33 cellular contexts compared by ENCODE assay signal in genomic region chr3:46702246-46703012, GRCh38. TPM values are rescaled to one million over a fixed set of nuclear protein-coding genes. Genes with fewer than 3 reads are reported as not detected.
DNase-seq lines count a peak whose midpoint lies in the region; ATAC-seq, FAIRE-seq and TF ChIP-seq lines count a peak whose summit lies in the region.
"Had no signal": no experiment of that assay in that cellular context is flagged by ENCODE, and none has a peak within 500 bp of the region (broad histone marks: within the 10 kb centered on the region; RNA-seq: fewer than 3 reads in every experiment).

No MANE protein-coding gene starts in this region.

- peaks cover 4% of the 10 kb centered on the region for H3K27me3 Mint-ChIP-seq in activated T-helper 17 cell treated with anti-CD3 and anti-CD28 coated beads, Interleukin-2, amount 50 U/mL, for 72 hours
- H3K27me3 Mint-ChIP-seq in activated CD8-positive, alpha-beta memory T cell treated with anti-CD3 and anti-CD28 coated beads, Interleukin-2, amount 10 ng/mL, durations not matched to agents 7 days and 5 days, result peaks cover 29% of the 10 kb centered on the region

- peaks cover 18% of the 10 kb centered on the region for H3K27me3 ChIP-seq in colonic mucosa

- H3K9ac ChIP-seq in kidney (ENCODE audit: low read length in 2 of 2) (no peak overlapping the region), colonic mucosa (ENCODE audit: low read depth in 2 of 2, low read length in 2 of 2) (no peak overlapping the region)
- H3K9ac ChIP-seq: BLaER1 had no signal

- H3K36me3 ChIP-seq in kidney (ENCODE audit: control insufficient read depth in 1 of 2, insufficient read depth in 2 of 2, low read length in 2 of 2) (no peaks in the 10 kb centered on the region), colonic mucosa (no peaks in the 10 kb centered on the region)
- H3K36me3 ChIP-seq: BLaER1, neutrophil, tibial nerve had no signal

- H3K36me3 Mint-ChIP-seq in activated T-helper 17 cell treated with anti-CD3 and anti-CD28 coated beads, Interleukin-2, amount 50 U/mL, for 72 hours (ENCODE audit: low read depth), result no peaks in the 10 kb centered on the region
- H3K36me3 Mint-ChIP-seq in activated CD8-positive, alpha-beta memory T cell treated with anti-CD3 and anti-CD28 coated beads, Interleukin-2, amount 10 ng/mL, durations not matched to agents 7 days and 5 days, result no peaks in the 10 kb centered on the region
- H3K36me3 Mint-ChIP-seq: activated naive CD8-positive, alpha-beta T cell treated with anti-CD3 and anti-CD28 coated beads for 36 hours had no signal

- intact Hi-C loops in kidney (cut with DNase I) (no loop called here), colonic mucosa (cut with DNase I) (loop anchor here (10.0 kb wide), 1 partner anchor 622 kb away; no protein-coding TSS in a partner anchor)

- peaks cover 5% of the 10 kb centered on the region for H3K4me1 Mint-ChIP-seq in activated T-helper 17 cell treated with anti-CD3 and anti-CD28 coated beads, Interleukin-2, amount 50 U/mL, for 72 hours
- H3K4me1 Mint-ChIP-seq in activated CD8-positive, alpha-beta memory T cell treated with anti-CD3 and anti-CD28 coated beads, Interleukin-2, amount 10 ng/mL, durations not matched to agents 7 days and 5 days, result no peaks in the 10 kb centered on the region

- CTCF ChIA-PET in activated CD8-positive, alpha-beta memory T cell treated with anti-CD3 and anti-CD28 coated beads, Interleukin-2, amount 10 ng/mL, durations not matched to agents 7 days and 5 days (lab: Charles Lee), result interaction anchor here (1.6 to 2.5 kb wide), 3 partner anchors 193 to 210 kb away, joined by 5 to 11 read pairs (median 7); no protein-coding TSS in a partner anchor

- DNase-seq in ELF-1 (ENCODE audit: low read depth, low spot score), result peak; percentile 26
- DNase-seq in kidney, result peak; percentile 39
- DNase-seq in occipital lobe (lab: John Stamatoyannopoulos, UW), result peak; percentile 20
- no peak for DNase-seq in colonic mucosa
- no peak for DNase-seq in activated CD8-positive, alpha-beta memory T cell treated with anti-CD3 and anti-CD28 coated beads, Interleukin-2, amount 10 ng/mL, durations not matched to agents 7 days and 5 days
- no peak for DNase-seq in NCI-H345 (lab: John Stamatoyannopoulos, UW)
- DNase-seq: activated CD4-positive, alpha-beta T cell treated with anti-CD3 and anti-CD28 coated beads, Interleukin-2, amount 10 ng/mL, durations not matched to agents 24 days and 14 days; activated effector memory CD4-positive, alpha-beta T cell treated with anti-CD3 and anti-CD28 coated beads, Interleukin-2, amount 50 U/mL, for 16 hours; activated naive CD8-positive, alpha-beta T cell treated with anti-CD3 and anti-CD28 coated beads for 36 hours; activated T-cell treated with anti-CD3 and anti-CD28 coated beads, Interleukin-2, amount 50 U/mL, for 1 hour; Caco-2; DMS53; foreskin keratinocyte; HCEC 1CT; Kasumi-1; kidney glomerular epithelial cell; mammary epithelial cell; NCI-H2107; PC-9; SHP77 treated with DMSO at 0.1 percent for 48 hours; stimulated activated CD4-positive, alpha-beta T cell treated with anti-CD3 and anti-CD28 coated beads, Interleukin-4, amount 100 ng/mL, for 24 hours; T1000 had no signal

- H3K4me3 ChIP-seq in kidney (ENCODE audit: low read length in 2 of 2), result no peak overlapping the region
- H3K4me3 ChIP-seq in colonic mucosa, result no peak overlapping the region
- H3K4me3 ChIP-seq: BLaER1, PC-9, tibial nerve had no signal

- H3K4me1 ChIP-seq in kidney (ENCODE audit: control insufficient read depth in 1 of 2, insufficient read depth in 1 of 2, low read depth in 1 of 2, low read length in 2 of 2), result peaks cover 13 to 15% of the 10 kb centered on the region in 2 donors
- H3K4me1 ChIP-seq in colonic mucosa, result no peaks in the 10 kb centered on the region
- H3K4me1 ChIP-seq: Caco-2 had no signal

- H3K27ac Mint-ChIP-seq in activated T-helper 17 cell treated with anti-CD3 and anti-CD28 coated beads, Interleukin-2, amount 50 U/mL, for 72 hours, result peak overlapping the region; percentile 67
- H3K27ac Mint-ChIP-seq in activated CD8-positive, alpha-beta memory T cell treated with anti-CD3 and anti-CD28 coated beads, Interleukin-2, amount 10 ng/mL, durations not matched to agents 7 days and 5 days, result no peak overlapping the region
- H3K27ac Mint-ChIP-seq: activated CD4-positive, alpha-beta T cell treated with anti-CD3 and anti-CD28 coated beads, Interleukin-2, amount 10 ng/mL, durations not matched to agents 24 days and 14 days; activated naive CD8-positive, alpha-beta T cell treated with anti-CD3 and anti-CD28 coated beads for 36 hours; progenitor cell of endocrine pancreas had no signal

- H3K4me3 Mint-ChIP-seq in activated T-helper 17 cell treated with anti-CD3 and anti-CD28 coated beads, Interleukin-2, amount 50 U/mL, for 72 hours, result no peak overlapping the region
- H3K4me3 Mint-ChIP-seq in activated CD8-positive, alpha-beta memory T cell treated with anti-CD3 and anti-CD28 coated beads, Interleukin-2, amount 10 ng/mL, durations not matched to agents 7 days and 5 days, result no peak overlapping the region
- H3K4me3 Mint-ChIP-seq: activated CD4-positive, alpha-beta T cell treated with anti-CD3 and anti-CD28 coated beads, Interleukin-2, amount 10 ng/mL, durations not matched to agents 24 days and 14 days; activated naive CD8-positive, alpha-beta T cell treated with anti-CD3 and anti-CD28 coated beads for 36 hours had no signal

- FAIRE-seq in kidney (lab: Jason Lieb, UNC), result no peak
- FAIRE-seq: G401.6 had no signal

- H3K9me3 ChIP-seq in kidney (ENCODE audit: control insufficient read depth in 1 of 2, low read length in 2 of 2) (no peaks in the 10 kb centered on the region), colonic mucosa (no peaks in the 10 kb centered on the region)
- H3K9me3 ChIP-seq: BLaER1, Caco-2, neutrophil, tibial nerve had no signal

- no peak overlapping the region for H3K27ac ChIP-seq in kidney (ENCODE audit: low read depth in 2 of 2, low read length in 2 of 2)
- H3K27ac ChIP-seq in colonic mucosa, result no peak overlapping the region
- H3K27ac ChIP-seq: BLaER1, foreskin keratinocyte, neutrophil, PC-9, tibial nerve, VCaP had no signal

- no peak for TF ChIP-seq CTCF in kidney (IDR thresholded peaks at IDR 0.05; ENCODE audit: borderline replicate concordance, extremely low read depth, insufficient read depth)
- no peak for TF ChIP-seq CTCF in colonic mucosa (IDR thresholded peaks at IDR 0.05)

- no peaks in the 10 kb centered on the region for H3K9me3 Mint-ChIP-seq in activated T-helper 17 cell treated with anti-CD3 and anti-CD28 coated beads, Interleukin-2, amount 50 U/mL, for 72 hours
- H3K9me3 Mint-ChIP-seq in activated CD8-positive, alpha-beta memory T cell treated with anti-CD3 and anti-CD28 coated beads, Interleukin-2, amount 10 ng/mL, durations not matched to agents 7 days and 5 days (ENCODE audit: low read depth), result no peaks in the 10 kb centered on the region
- H3K9me3 Mint-ChIP-seq: activated CD4-positive, alpha-beta T cell treated with anti-CD3 and anti-CD28 coated beads, Interleukin-2, amount 10 ng/mL, durations not matched to agents 24 days and 14 days; activated naive CD8-positive, alpha-beta T cell treated with anti-CD3 and anti-CD28 coated beads for 36 hours had no signal

- no peak for ATAC-seq in activated T-helper 17 cell treated with anti-CD3 and anti-CD28 coated beads, Interleukin-2, amount 50 U/mL, for 72 hours (replicated peaks)
- ATAC-seq in activated CD8-positive, alpha-beta memory T cell treated with anti-CD3 and anti-CD28 coated beads, Interleukin-2, amount 10 ng/mL, durations not matched to agents 7 days and 5 days, result no peak
- ATAC-seq: esophagus mucosa, foreskin keratinocyte had no signal

RNA-seq across cellular contexts. Expression of gene TMIE, which starts 1.2 kb away (rescaled TPM):
- under 1 TPM; 0.15 to 0.53 TPM for total RNA-seq in activated T-helper 17 cell treated with anti-CD3 and anti-CD28 coated beads, Interleukin-2, amount 50 U/mL, for 72 hours
- total RNA-seq in kidney (0.79 TPM), occipital lobe (2.5 TPM), colonic mucosa (under 1 TPM in 1 of 2 donors, not detected in 1; 0.13 TPM)
- polyA plus RNA-seq in kidney (ENCODE audit: insufficient read depth, low read depth, low replicate concordance), result 1.3 TPM
- total RNA-seq in activated CD8-positive, alpha-beta memory T cell treated with anti-CD3 and anti-CD28 coated beads, Interleukin-2, amount 10 ng/mL, durations not matched to agents 7 days and 5 days, result not detected
- total RNA-seq: activated CD4-positive, alpha-beta T cell treated with anti-CD3 and anti-CD28 coated beads, Interleukin-2, amount 10 ng/mL, durations not matched to agents 24 days and 14 days; Caco-2; foreskin keratinocyte had no signal
- polyA plus RNA-seq: AG04450, foreskin keratinocyte had no signal

RNA-seq across cellular contexts. Expression of gene ALS2CL, which starts 8.9 kb away (rescaled TPM):
- total RNA-seq in activated T-helper 17 cell treated with anti-CD3 and anti-CD28 coated beads, Interleukin-2, amount 50 U/mL, for 72 hours, result 1 to 10 TPM in 1 of 2 donors, under 1 TPM in 1; 0.69 to 5.2 TPM
- 78.9 TPM for total RNA-seq in kidney
- polyA plus RNA-seq in kidney (ENCODE audit: insufficient read depth, low read depth, low replicate concordance), result 43.0 TPM
- 3.9 TPM for total RNA-seq in occipital lobe
- 10 to 100 TPM; 21.8 to 40.3 TPM for total RNA-seq in colonic mucosa
- total RNA-seq in activated CD8-positive, alpha-beta memory T cell treated with anti-CD3 and anti-CD28 coated beads, Interleukin-2, amount 10 ng/mL, durations not matched to agents 7 days and 5 days, result under 1 TPM; 0.09 to 0.58 TPM

RNA-seq across cellular contexts. Expression of gene PRSS50, which starts 15.2 kb away (rescaled TPM):
- total RNA-seq in activated T-helper 17 cell treated with anti-CD3 and anti-CD28 coated beads, Interleukin-2, amount 50 U/mL, for 72 hours, result under 1 TPM in 1 of 2 donors, not detected in 1; 0.11 TPM
- total RNA-seq in kidney, result 0.35 TPM
- 0.19 TPM for polyA plus RNA-seq in kidney (ENCODE audit: insufficient read depth, low read depth, low replicate concordance)
- total RNA-seq in occipital lobe, result 0.31 TPM
- total RNA-seq in colonic mucosa, result not detected
- not detected for total RNA-seq in activated CD8-positive, alpha-beta memory T cell treated with anti-CD3 and anti-CD28 coated beads, Interleukin-2, amount 10 ng/mL, durations not matched to agents 7 days and 5 days
- total RNA-seq: activated CD4-positive, alpha-beta T cell treated with anti-CD3 and anti-CD28 coated beads, Interleukin-2, amount 10 ng/mL, durations not matched to agents 24 days and 14 days; activated CD8-positive, alpha-beta memory T cell treated with anti-CD3 and anti-CD28 coated beads for 36 hours; activated naive CD8-positive, alpha-beta T cell treated with anti-CD3 and anti-CD28 coated beads for 36 hours; aorta; Caco-2; esophagus mucosa; foreskin keratinocyte had no signal
- polyA plus RNA-seq: AG04450, foreskin keratinocyte, mammary epithelial cell had no signal

Comparison
In these comparisons a context has a peak if more than half of its experiments do, and no peak if none do; other contexts are left out.
1. DNase-seq: peak in ELF-1 (single experiment), kidney (single experiment) and occipital lobe (single experiment); none in colonic mucosa (single experiment), activated CD8-positive, alpha-beta memory T cell treated with anti-CD3 and anti-CD28 coated beads, Interleukin-2, amount 10 ng/mL, durations not matched to agents 7 days and 5 days (single experiment) and NCI-H345 (single experiment).